10 cellular contexts compared by ENCODE assay signal in the genomic region with DNA sequence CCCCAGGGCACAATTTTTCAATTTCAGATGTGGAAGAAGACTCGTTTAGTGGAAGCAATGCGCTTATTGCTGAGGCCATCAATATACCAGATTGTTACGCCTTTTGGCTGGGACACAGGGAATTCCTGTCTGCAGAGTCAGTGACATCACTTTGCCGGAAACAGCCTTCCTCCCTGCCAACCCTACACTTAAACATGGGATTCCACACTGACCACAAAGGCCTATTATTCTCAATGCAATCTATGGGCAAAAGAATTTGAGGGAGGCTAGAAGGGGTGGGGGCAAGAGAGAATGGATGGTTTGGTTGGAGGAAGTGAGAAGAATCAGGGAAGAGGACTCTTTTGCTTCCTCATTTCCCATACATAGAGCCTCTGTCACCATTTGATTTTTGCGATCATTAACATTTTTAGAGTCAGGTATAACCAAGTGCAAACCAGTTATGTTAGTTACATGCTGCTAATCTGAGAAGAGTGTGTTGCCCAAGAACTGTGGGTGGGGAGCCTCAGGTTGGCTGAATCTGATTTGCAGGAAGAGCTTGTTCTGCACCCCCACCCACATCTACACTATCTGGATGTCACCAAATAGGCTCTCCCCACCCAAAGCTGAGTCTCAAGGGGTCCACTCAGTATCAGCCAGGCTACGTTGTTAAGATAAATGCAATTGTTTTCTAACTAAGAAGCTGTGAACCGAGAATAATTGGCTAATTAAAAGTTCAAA. TPM values are rescaled to one million over a fixed set of nuclear protein-coding genes. Genes with fewer than 3 reads are reported as not detected.
DNase-seq lines count a peak whose midpoint lies in the region; ATAC-seq and TF ChIP-seq lines count a peak whose summit lies in the region.
"Had no signal": no experiment of that assay in that cellular context is flagged by ENCODE, and none has a peak within 500 bp of the region (broad histone marks: within the 10 kb centered on the region; RNA-seq: fewer than 3 reads in every experiment).

No MANE protein-coding gene starts in this region.

- peak overlapping the region; percentile 54 for H3K4me2 ChIP-seq in osteoblast (ENCODE audit: insufficient read depth, low read length)

- H3K9me3 ChIP-seq in SJCRH30 (replicated peaks) (no peaks in the 10 kb centered on the region), osteoblast (ENCODE audit: low read depth, low read length) (no peaks in the 10 kb centered on the region), T-helper 17 cell (ENCODE audit: control insufficient read depth, low read length, poor library complexity, severe bottlenecking) (no peaks in the 10 kb centered on the region)
- H3K9me3 ChIP-seq: gastrocnemius medialis had no signal

- DNase-seq in EL: peak; percentile 86
- peak; percentile 71 to 77 for DNase-seq in SJCRH30
- peak; percentile 80 to 92 for DNase-seq in foreskin fibroblast
- peak; percentile 86 for DNase-seq in osteoblast (ENCODE audit: insufficient read length, low spot score, missing footprints)
- DNase-seq in stimulated activated CD4-positive, alpha-beta T cell treated with anti-CD3 and anti-CD28 coated beads, Interleukin-12 subunit alpha, Interleukin-12 subunit beta, amount 100 ng/mL, for 4 hours: no peak
- no peak for DNase-seq in T-helper 17 cell
- DNase-seq: gastrocnemius medialis had no signal

- peaks cover 40% of the 10 kb centered on the region for H3K27me3 Mint-ChIP-seq in T-helper 17 cell

- H3K4me1 ChIP-seq in SJCRH30 (peaks cover 34% of the 10 kb centered on the region), osteoblast (ENCODE audit: insufficient read depth, low read length) (peaks cover 14% of the 10 kb centered on the region)
- H3K4me1 ChIP-seq: gastrocnemius medialis had no signal

- H3K4me3 ChIP-seq in SJCRH30 (no peak overlapping the region), foreskin fibroblast (ENCODE audit: low read depth in 1 of 2, low read length in 2 of 2) (no peak overlapping the region), osteoblast (ENCODE audit: insufficient read depth, low read length) (no peak overlapping the region)
- H3K4me3 ChIP-seq: gastrocnemius medialis had no signal

- H3K79me2 ChIP-seq in osteoblast (ENCODE audit: insufficient read depth, low read length): no peaks in the 10 kb centered on the region

- no peaks in the 10 kb centered on the region for H3K36me3 ChIP-seq in SJCRH30
- no peaks in the 10 kb centered on the region for H3K36me3 ChIP-seq in osteoblast (ENCODE audit: insufficient read depth, low read length)
- H3K36me3 ChIP-seq: gastrocnemius medialis had no signal

- TF ChIP-seq CTCF in foreskin fibroblast (IDR thresholded peaks at IDR 0.05; ENCODE audit: low read depth, low read length) (no peak), osteoblast (IDR thresholded peaks at IDR 0.05; ENCODE audit: extremely low read depth, low read depth, low read length) (no peak)

- ATAC-seq in GM18870 (IDR thresholded peaks at IDR 0.05; ENCODE audit: unreplicated experiment) (no peak), HG02588 (IDR thresholded peaks at IDR 0.05; ENCODE audit: unreplicated experiment) (no peak), T-helper 17 cell (no peak)

- H3K27ac ChIP-seq in SJCRH30 (peak overlapping the region; percentile 46; the same call in 1 of the 2 replicates), osteoblast (ENCODE audit: low read depth, low read length) (no peak overlapping the region)
- H3K27ac ChIP-seq: gastrocnemius medialis had no signal

- no peaks in the 10 kb centered on the region for H4K20me1 ChIP-seq in osteoblast (ENCODE audit: insufficient read depth, low read length)

- H3K27me3 ChIP-seq in SJCRH30: no peaks in the 10 kb centered on the region
- H3K27me3 ChIP-seq in osteoblast (ENCODE audit: insufficient read depth, low read length): no peaks in the 10 kb centered on the region
- H3K27me3 ChIP-seq: gastrocnemius medialis had no signal

- H3K36me3 Mint-ChIP-seq in T-helper 17 cell (ENCODE audit: low read depth): no peaks in the 10 kb centered on the region

- no peak overlapping the region for H3K4me3 Mint-ChIP-seq in T-helper 17 cell

- peak overlapping the region; percentile 19 for H2AFZ ChIP-seq in osteoblast (ENCODE audit: low read length)

- H3K4me1 Mint-ChIP-seq in T-helper 17 cell: peaks cover 4% of the 10 kb centered on the region

- no peak overlapping the region for H3K27ac Mint-ChIP-seq in T-helper 17 cell

RNA-seq across cellular contexts. Expression of a gene that starts 58.2 kb away (rescaled TPM):
- total RNA-seq in SJCRH30 (2014; rRNA removed; shearing (Covaris generic)): 0.30 TPM in 1 of 2 replicates, not detected in the other
- total RNA-seq in osteoblast (7.6 and 10.6 TPM in 2 replicates), T-helper 17 cell (10 to 100 TPM in 1 of 2 donors, 1 to 10 TPM in 1; 5.4 to 13.8 TPM)
- total RNA-seq: NCI-H460 had no signal

Comparison
In these comparisons a context has a peak if more than half of its experiments do, and no peak if none do; other contexts are left out.
1. DNase-seq: peak in EL (single experiment), SJCRH30 (2 of 2), foreskin fibroblast (2 of 2) and osteoblast (single experiment); none in stimulated activated CD4-positive, alpha-beta T cell treated with anti-CD3 and anti-CD28 coated beads, Interleukin-12 subunit alpha, Interleukin-12 subunit beta, amount 100 ng/mL, for 4 hours (single experiment) and T-helper 17 cell (0 of 3).